ENCODE assay signal across 15 cellular contexts in the genomic region with DNA sequence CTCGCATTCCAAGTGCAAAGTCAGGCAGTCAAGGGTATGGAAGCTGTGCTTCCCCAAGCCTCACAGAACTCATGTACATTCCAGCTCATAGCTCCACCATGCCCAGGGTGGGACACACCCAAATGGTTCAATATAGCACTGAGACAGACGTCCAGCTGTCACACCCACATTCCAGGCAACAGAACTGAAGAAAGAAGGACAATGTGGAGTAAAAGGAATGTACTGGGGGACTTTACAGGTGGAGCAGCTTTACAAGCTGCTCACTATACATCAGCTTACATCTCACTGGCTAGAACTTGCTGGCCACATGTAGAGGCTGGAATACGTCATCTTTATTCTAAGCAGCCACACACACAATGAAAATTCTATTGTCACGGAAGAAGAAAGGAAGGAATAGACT.
DNase-seq lines count a peak whose midpoint lies in the region; ATAC-seq and TF ChIP-seq lines count a peak whose summit lies in the region.
"Had no signal": no experiment of that assay in that cellular context is flagged by ENCODE, and none has a peak within 500 bp of the region (broad histone marks: within the 10 kb centered on the region; RNA-seq: fewer than 3 reads in every experiment).

No MANE protein-coding gene starts in this region.

- H3K27ac Mint-ChIP-seq in activated T-helper 17 cell treated with anti-CD3 and anti-CD28 coated beads, Interleukin-2, amount 50 U/mL, for 72 hours = no peak overlapping the region
- H3K27ac Mint-ChIP-seq: stimulated activated naive CD8-positive, alpha-beta T cell treated with anti-CD3 and anti-CD28 coated beads, Interleukin-15, Interleukin-2, amounts not matched to agents 100 ng/mL and 50 ng/mL, for 24 hours had no signal

- peak overlapping the region; percentile 60 for H3K4me2 ChIP-seq in GM23248 (ENCODE audit: unreplicated experiment)
- H3K4me2 ChIP-seq in smooth muscle cell = no peak overlapping the region

- no peak for ATAC-seq in activated T-helper 17 cell treated with anti-CD3 and anti-CD28 coated beads, Interleukin-2, amount 50 U/mL, for 72 hours (replicated peaks)
- ATAC-seq in HG03439 (IDR thresholded peaks at IDR 0.05; ENCODE audit: unreplicated experiment) = no peak

- no peak overlapping the region for H3K4me3 ChIP-seq in GM23248
- H3K4me3 ChIP-seq in adipocyte (ENCODE audit: low read length) = no peak overlapping the region
- H3K4me3 ChIP-seq in smooth muscle cell = peak overlapping the region; percentile 9
- H3K4me3 ChIP-seq: esophagus squamous epithelium, ovary had no signal

- H2AFZ ChIP-seq in GM23248 (no peak overlapping the region), smooth muscle cell (ENCODE audit: low read depth) (no peak overlapping the region)

- peaks cover 48% of the 10 kb centered on the region for H3K4me1 Mint-ChIP-seq in activated T-helper 17 cell treated with anti-CD3 and anti-CD28 coated beads, Interleukin-2, amount 50 U/mL, for 72 hours

- TF ChIP-seq CTCF in smooth muscle cell (IDR thresholded peaks at IDR 0.05; ENCODE audit: borderline replicate concordance, insufficient read depth, poor library complexity, severe bottlenecking) = no peak

- DNase-seq in GM23248 (peak; percentile 24), adipocyte (ENCODE audit: low read depth) (peak; percentile 39), iPS-NIHi11 (ENCODE audit: low spot score) (peak; percentile 39), smooth muscle cell (lab: John Stamatoyannopoulos, UW; ENCODE audit: unreplicated experiment) (no peak), T1000 (lab: John Stamatoyannopoulos, UW) (no peak), hypothalamus (lab: John Stamatoyannopoulos, UW) (no peak)
- DNase-seq: activated T-cell treated with anti-CD3 and anti-CD28 coated beads for 4 hours; DMS 273 treated with DMSO at 0.1 percent for 48 hours; esophagus squamous epithelium; NCI-H510A; ovary; stimulated activated CD4-positive, alpha-beta T cell treated with anti-CD3 and anti-CD28 coated beads, Interleukin-4, amount 100 ng/mL, for 24 hours had no signal

- H3K27me3 Mint-ChIP-seq in activated T-helper 17 cell treated with anti-CD3 and anti-CD28 coated beads, Interleukin-2, amount 50 U/mL, for 72 hours = no peaks in the 10 kb centered on the region
- H3K27me3 Mint-ChIP-seq: stimulated activated naive CD8-positive, alpha-beta T cell treated with anti-CD3 and anti-CD28 coated beads, Interleukin-15, Interleukin-2, amounts not matched to agents 100 ng/mL and 50 ng/mL, for 24 hours had no signal

- 0 out of 2 replicates have a peak, but pooled peaks cover 4% of the 10 kb centered on the region for H3K9me2 ChIP-seq in GM23248 (ENCODE audit: insufficient read depth)

- H3K36me3 ChIP-seq in GM23248 (ENCODE audit: low read depth) (no peaks in the 10 kb centered on the region), adipocyte (ENCODE audit: control insufficient read depth, insufficient read depth, low read length, severe bottlenecking) (no peaks in the 10 kb centered on the region), smooth muscle cell (ENCODE audit: low read depth) (no peaks in the 10 kb centered on the region)
- H3K36me3 ChIP-seq: esophagus squamous epithelium, ovary had no signal

- peaks cover 98% of the 10 kb centered on the region for H3K79me2 ChIP-seq in GM23248 (ENCODE audit: insufficient read depth)
- H3K79me2 ChIP-seq in smooth muscle cell (ENCODE audit: low read depth) = peaks cover 10% of the 10 kb centered on the region

- H3F3A ChIP-seq in GM23248 (ENCODE audit: insufficient read depth) = no peaks in the 10 kb centered on the region
- no peaks in the 10 kb centered on the region for H3F3A ChIP-seq in smooth muscle cell (ENCODE audit: low read depth)

- H3K9me3 Mint-ChIP-seq in activated T-helper 17 cell treated with anti-CD3 and anti-CD28 coated beads, Interleukin-2, amount 50 U/mL, for 72 hours = peaks cover 5% of the 10 kb centered on the region

- in situ Hi-C loops in GM23248 (cut with MboI) = no loop called here

- H3K9me3 ChIP-seq in GM23248 (ENCODE audit: low read depth) (no peaks in the 10 kb centered on the region), adipocyte (ENCODE audit: control insufficient read depth, low read length) (no peaks in the 10 kb centered on the region), smooth muscle cell (replicated peaks; ENCODE audit: low read depth) (no peaks in the 10 kb centered on the region)
- H3K9me3 ChIP-seq: esophagus squamous epithelium, ovary had no signal

- H3K27ac ChIP-seq in GM23248 (no peak overlapping the region), smooth muscle cell (ENCODE audit: low read depth) (peak overlapping the region; percentile 67)
- H3K27ac ChIP-seq: esophagus squamous epithelium, ovary had no signal

- H4K20me1 ChIP-seq in GM23248 (ENCODE audit: insufficient read depth) = no peaks in the 10 kb centered on the region
- H4K20me1 ChIP-seq in smooth muscle cell (ENCODE audit: low read depth) = peaks cover 4% of the 10 kb centered on the region

- H3K27me3 ChIP-seq in GM23248 (replicated peaks; ENCODE audit: insufficient read depth) = no peaks in the 10 kb centered on the region
- H3K27me3 ChIP-seq in adipocyte (replicated peaks; ENCODE audit: control insufficient read depth, insufficient read depth, low read length) = no peaks in the 10 kb centered on the region
- no peaks in the 10 kb centered on the region for H3K27me3 ChIP-seq in smooth muscle cell (ENCODE audit: low read depth)
- H3K27me3 ChIP-seq: esophagus squamous epithelium, ovary had no signal

- H3K4me1 ChIP-seq in GM23248 (ENCODE audit: insufficient read depth) (peaks cover 23% of the 10 kb centered on the region), adipocyte (ENCODE audit: control insufficient read depth, insufficient read depth, low read length) (peaks cover 3% of the 10 kb centered on the region), smooth muscle cell (ENCODE audit: low read depth) (no peaks in the 10 kb centered on the region)

- H3K9ac ChIP-seq in GM23248 = no peak overlapping the region
- H3K9ac ChIP-seq in adipocyte (ENCODE audit: low read length) = no peak overlapping the region
- no peak overlapping the region for H3K9ac ChIP-seq in smooth muscle cell (ENCODE audit: low read depth)

- WGBS in GM23248 (ENCODE audit: low coverage in 1 of 2, low lambda C conversion rate in 2 of 2, missing lambda C conversion rate in 2 of 2), 2 experiments = 64 to 78% methylated on average over 4 of the region's 4 CpGs
- WGBS in smooth muscle cell (ENCODE audit: low lambda C conversion rate) = 72% methylated on average over 4 of the region's 4 CpGs

- peaks cover 17% of the 10 kb centered on the region for H3K36me3 Mint-ChIP-seq in activated T-helper 17 cell treated with anti-CD3 and anti-CD28 coated beads, Interleukin-2, amount 50 U/mL, for 72 hours (ENCODE audit: low read depth)

- H3K4me3 Mint-ChIP-seq in activated T-helper 17 cell treated with anti-CD3 and anti-CD28 coated beads, Interleukin-2, amount 50 U/mL, for 72 hours = no peak overlapping the region
- H3K4me3 Mint-ChIP-seq: stimulated activated naive CD8-positive, alpha-beta T cell treated with anti-CD3 and anti-CD28 coated beads, Interleukin-15, Interleukin-2, amounts not matched to agents 100 ng/mL and 50 ng/mL, for 24 hours had no signal

Comparison
In these comparisons a context has a peak if more than half of its experiments do, and no peak if none do; other contexts are left out.
1. DNase-seq: peak in GM23248 (single experiment), adipocyte (single experiment) and iPS-NIHi11 (single experiment); none in smooth muscle cell (single experiment), T1000 (single experiment) and hypothalamus (0 of 51).